9 cellular contexts compared by ENCODE assay signal in the genomic region with DNA sequence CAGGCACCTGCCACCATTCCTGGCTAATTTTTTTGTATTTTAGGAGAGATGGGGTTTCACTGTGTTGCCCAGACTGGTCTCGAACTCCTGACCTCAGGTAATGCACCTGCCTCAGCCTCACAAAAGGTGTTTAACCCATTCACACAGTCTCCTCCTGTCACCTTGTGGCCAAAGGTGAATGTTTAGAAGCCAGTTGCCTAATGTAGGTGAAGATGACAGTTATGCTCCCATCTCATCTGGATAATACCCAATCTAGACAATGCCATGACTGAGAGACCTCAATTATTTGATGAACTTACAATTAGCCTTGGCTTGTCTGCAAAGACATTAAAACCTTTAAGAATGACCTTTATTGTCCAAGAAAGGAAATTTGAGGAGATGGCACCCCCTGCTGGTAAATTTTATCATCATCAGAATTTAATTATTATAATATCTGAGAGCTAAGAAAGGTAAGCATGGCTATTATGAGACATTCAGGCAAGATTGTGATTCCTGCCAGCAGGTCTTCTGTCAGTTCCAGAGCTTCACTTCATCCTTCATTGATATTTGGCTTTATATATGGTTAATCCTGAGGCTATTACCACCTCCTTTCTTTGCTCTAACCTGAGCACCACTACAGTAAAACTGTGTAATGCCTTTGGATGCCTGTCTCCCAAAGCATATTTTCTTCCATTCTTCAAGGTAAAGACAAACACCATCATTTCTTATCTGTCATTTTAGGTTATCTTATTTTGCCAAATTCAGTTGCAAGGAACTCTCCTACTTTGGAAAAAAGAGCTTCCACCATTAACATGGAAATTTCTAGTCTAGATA.
DNase-seq lines count a peak whose midpoint lies in the region; ATAC-seq and TF ChIP-seq lines count a peak whose summit lies in the region.
"Had no signal": no experiment of that assay in that cellular context is flagged by ENCODE, and none has a peak within 500 bp of the region (broad histone marks: within the 10 kb centered on the region; RNA-seq: fewer than 3 reads in every experiment).

No MANE protein-coding gene starts in this region.

- no peak overlapping the region for H4K91ac ChIP-seq in mesenchymal stem cell (ENCODE audit: low read length)

- no peak overlapping the region for H3K27ac ChIP-seq in mesenchymal stem cell (ENCODE audit: low read length, poor library complexity, severe bottlenecking)
- H3K27ac ChIP-seq: BLaER1 had no signal

- no peaks in the 10 kb centered on the region for H3K27me3 ChIP-seq in mesenchymal stem cell (ENCODE audit: control insufficient read depth in 1 of 2, insufficient read depth in 1 of 2, low read length in 2 of 2)
- H3K27me3 ChIP-seq: BLaER1 had no signal

- H4K8ac ChIP-seq in mesenchymal stem cell (ENCODE audit: low read length): no peak overlapping the region

- H3K9ac ChIP-seq in mesenchymal stem cell (ENCODE audit: low read length): no peak overlapping the region
- H3K9ac ChIP-seq: BLaER1 had no signal

- ATAC-seq in GM19351 (IDR thresholded peaks at IDR 0.05; ENCODE audit: unreplicated experiment) (peak; percentile 62), HG03378 (IDR thresholded peaks at IDR 0.05; ENCODE audit: unreplicated experiment) (no peak)

- H3K23ac ChIP-seq in mesenchymal stem cell (ENCODE audit: low read length in 2 of 2): no peak overlapping the region

- no peak overlapping the region for H3K4me2 ChIP-seq in mesenchymal stem cell (ENCODE audit: low read length, poor library complexity, severe bottlenecking)
- H3K4me2 ChIP-seq: BLaER1 had no signal

- no peak overlapping the region for H2BK15ac ChIP-seq in mesenchymal stem cell (ENCODE audit: low read depth, poor library complexity, severe bottlenecking)

- H3K36me3 ChIP-seq in mesenchymal stem cell (ENCODE audit: control insufficient read depth in 1 of 2, insufficient read depth in 2 of 2, low read depth in 1 of 2, low read length in 2 of 2): no peaks in the 10 kb centered on the region
- H3K36me3 ChIP-seq: BLaER1 had no signal

- no peak overlapping the region for H3K4me3 ChIP-seq in choroid plexus epithelial cell (ENCODE audit: low read depth, low read length)
- no peak overlapping the region for H3K4me3 ChIP-seq in mesenchymal stem cell (ENCODE audit: insufficient read depth in 1 of 2, low read depth in 1 of 2, low read length in 2 of 2)
- H3K4me3 ChIP-seq: BLaER1 had no signal

- no peak overlapping the region for H2BK5ac ChIP-seq in mesenchymal stem cell (ENCODE audit: low read depth, low read length, poor library complexity, severe bottlenecking)

- no peak overlapping the region for H2AK5ac ChIP-seq in mesenchymal stem cell (ENCODE audit: low read length, severe bottlenecking)

- no CpG with 5 or more reads among the region's 1 CpG for WGBS in mesenchymal stem cell

- no peaks in the 10 kb centered on the region for H3K9me3 ChIP-seq in mesenchymal stem cell (ENCODE audit: control insufficient read depth, low read length)
- H3K9me3 ChIP-seq: BLaER1 had no signal

- no peak overlapping the region for H3K4ac ChIP-seq in mesenchymal stem cell (ENCODE audit: low read depth in 1 of 2, low read length in 2 of 2)

- H2BK12ac ChIP-seq in mesenchymal stem cell (ENCODE audit: low read length in 2 of 2): no peak overlapping the region

- H3K79me1 ChIP-seq in mesenchymal stem cell (replicated peaks; ENCODE audit: low read length, poor library complexity, severe bottlenecking): no peaks in the 10 kb centered on the region

- no peak overlapping the region for H3K14ac ChIP-seq in mesenchymal stem cell (ENCODE audit: low read length in 2 of 2)

- H3K18ac ChIP-seq in mesenchymal stem cell (ENCODE audit: low read depth in 1 of 2, low read length in 2 of 2): no peak overlapping the region

- H3K4me1 ChIP-seq in mesenchymal stem cell (ENCODE audit: control insufficient read depth, insufficient read depth, low read depth, low read length): no peaks in the 10 kb centered on the region
- H3K4me1 ChIP-seq: BLaER1 had no signal

- H2AFZ ChIP-seq in mesenchymal stem cell (ENCODE audit: low read depth, low read length): no peak overlapping the region

- no peak overlapping the region for H2BK120ac ChIP-seq in mesenchymal stem cell (ENCODE audit: low read depth, low read length)

- peak; percentile 49 for TF ChIP-seq CTCF in choroid plexus epithelial cell (conservative IDR thresholded peaks at IDR 0.05; ENCODE audit: low read depth, low read length)

- DNase-seq in DMS53 (lab: John Stamatoyannopoulos, UW) (peak; percentile 67), DMS53 treated with DMSO at 0.1 percent for 48 hours (lab: John Stamatoyannopoulos, UW; ENCODE audit: unreplicated experiment) (no peak), NCI-H460 (ENCODE audit: extremely low read depth, low read depth) (peak; percentile 49), choroid plexus epithelial cell (ENCODE audit: low read depth) (peak; percentile 45), mesenchymal stem cell (peak; percentile 54), ecto neural progenitor cell (ENCODE audit: low spot score) (no peak)

Comparison
In these comparisons a context has a peak if more than half of its experiments do, and no peak if none do; other contexts are left out.
1. DNase-seq: peak in DMS53 (single experiment), NCI-H460 (single experiment), choroid plexus epithelial cell (single experiment) and mesenchymal stem cell (single experiment); none in DMS53 treated with DMSO at 0.1 percent for 48 hours (single experiment) and ecto neural progenitor cell (single experiment).